Comparison of ENCODE assay signal across 8 cellular contexts in genomic region chr2:208254118-208254870, GRCh38.
DNase-seq lines count a peak whose midpoint lies in the region; ATAC-seq lines count a peak whose summit lies in the region.

No MANE protein-coding gene starts in this region.

- no peaks in the 10 kb centered on the region for H3K36me3 ChIP-seq in mucosa of stomach (ENCODE audit: control insufficient read depth, insufficient read depth, low read length)

- ATAC-seq in GM19455 (IDR thresholded peaks at IDR 0.05; ENCODE audit: unreplicated experiment), result peak; percentile 73
- ATAC-seq in HG03575 (IDR thresholded peaks at IDR 0.05; ENCODE audit: extremely low read depth, insufficient number of reproducible peaks, low FRiP score, unreplicated experiment), result peak; percentile 32

- H3K9me3 ChIP-seq in mucosa of stomach (ENCODE audit: control insufficient read depth, low read length), result no peaks in the 10 kb centered on the region

- peaks cover 11% of the 10 kb centered on the region for H3K4me1 ChIP-seq in mucosa of stomach (ENCODE audit: control insufficient read depth, insufficient read depth, low read length)

- peak overlapping the region; percentile 67 for H3K27ac ChIP-seq in epithelial cell of prostate

- DNase-seq in COLO829 (ENCODE audit: low spot score) (peak; percentile 82), NOMO-1 treated with dmso at 0.1 percent for 144 hours (lab: John Stamatoyannopoulos, UW; ENCODE audit: unreplicated experiment) (peak; percentile 85), activated T-cell treated with anti-CD3 and anti-CD28 coated beads for 24 hours (ENCODE audit: low read depth) (peak; percentile 71), epithelial cell of prostate (ENCODE audit: low read depth, low spot score) (no peak)
- DNase-seq in stimulated activated CD8-positive, alpha-beta memory T cell treated with anti-CD3 and anti-CD28 coated beads, Interleukin-4, amount 100 ng/mL, for 4 hours (ENCODE audit: low read depth in 2 of 2, low spot score in 1 of 2), result peak; percentile 52 to 54

- H3K27me3 ChIP-seq in mucosa of stomach (ENCODE audit: control insufficient read depth, insufficient read depth, low read length), result no peaks in the 10 kb centered on the region

- H3K4me3 ChIP-seq in mucosa of stomach (ENCODE audit: low read length), result peak overlapping the region; percentile 97

- peak overlapping the region; percentile 63 for H3K9ac ChIP-seq in mucosa of stomach (ENCODE audit: low read length)
